8 cellular contexts compared by ENCODE assay signal in the genomic region with DNA sequence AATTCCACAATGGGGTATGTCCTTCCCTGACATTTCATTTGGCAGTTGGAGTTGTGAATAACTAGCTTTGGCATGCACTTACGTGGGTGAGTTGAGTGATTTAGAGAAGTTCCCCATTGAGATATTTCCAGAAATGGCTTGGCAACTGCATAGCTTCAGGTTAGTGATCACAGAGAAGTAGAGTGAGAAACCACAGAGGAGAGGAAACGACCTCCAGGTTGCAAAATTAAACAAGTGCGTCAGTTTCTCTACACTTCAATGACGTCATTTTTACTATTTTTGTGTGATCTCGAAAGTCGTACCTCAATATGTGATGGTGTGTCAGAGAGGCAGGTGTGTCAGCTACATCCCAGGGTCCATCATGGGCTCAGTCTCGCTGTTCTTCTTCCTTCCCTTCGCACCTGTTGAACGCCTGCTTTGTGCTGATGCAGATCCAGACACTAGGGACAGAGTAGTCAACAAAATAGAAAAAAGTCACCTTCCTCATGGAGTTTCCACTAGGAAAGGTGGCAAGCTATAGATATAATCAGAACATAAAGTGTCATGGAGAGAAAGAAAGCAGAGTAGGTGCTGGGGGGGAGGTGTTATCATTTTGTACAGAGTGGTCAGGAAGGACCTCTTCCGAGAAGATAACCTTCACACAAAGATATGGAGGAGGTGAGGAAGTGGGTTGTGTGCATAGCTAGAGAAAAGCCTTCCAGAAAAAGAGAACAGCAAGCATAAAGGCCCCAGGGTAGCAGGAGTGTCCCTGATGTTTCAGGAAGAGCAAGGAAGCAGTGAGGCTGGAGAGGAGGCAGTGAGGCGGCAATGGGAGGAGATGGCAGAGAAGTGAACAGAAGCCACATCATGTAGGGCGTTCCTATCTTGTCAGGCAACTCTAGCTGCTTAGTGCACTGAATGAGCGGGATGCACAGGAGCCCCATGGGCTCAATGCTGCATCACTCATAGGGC.
DNase-seq lines count a peak whose midpoint lies in the region; ATAC-seq and TF ChIP-seq lines count a peak whose summit lies in the region.

No MANE protein-coding gene starts in this region.

- ATAC-seq in GM18502 (IDR thresholded peaks at IDR 0.05; ENCODE audit: poor library complexity, unreplicated experiment) (peak; percentile 91), GM21619 (IDR thresholded peaks at IDR 0.05; ENCODE audit: unreplicated experiment) (peak; percentile 83)

- H3K9me3 ChIP-seq in Loucy (ENCODE audit: insufficient read depth, low read depth, low read length): no peaks in the 10 kb centered on the region

- H2AFZ ChIP-seq in Loucy (ENCODE audit: low read length): no peak overlapping the region

- H3K36me3 ChIP-seq in Loucy (ENCODE audit: insufficient read depth, low read length): peaks cover 73% of the 10 kb centered on the region

- peak; percentile 27 for TF ChIP-seq POLR2A in erythroblast (IDR thresholded peaks at IDR 0.05; ENCODE audit: low read length)

- peaks cover 97% of the 10 kb centered on the region for H3K79me2 ChIP-seq in Loucy (ENCODE audit: insufficient read depth, low read length)

- peaks cover 65% of the 10 kb centered on the region for H4K20me1 ChIP-seq in Loucy (ENCODE audit: insufficient read depth, low read length, poor library complexity, severe bottlenecking)

- peak overlapping the region; percentile 93 for H3K4me2 ChIP-seq in Loucy (ENCODE audit: low read depth, low read length, poor library complexity, severe bottlenecking)

- H3F3A ChIP-seq in Loucy (ENCODE audit: low read depth): 0 out of 2 replicates have a peak, but pooled peaks cover 3% of the 10 kb centered on the region

- peak overlapping the region; percentile 70 for H3K9ac ChIP-seq in Loucy (ENCODE audit: low read depth, low read length, poor library complexity, severe bottlenecking)

- no peaks in the 10 kb centered on the region for H3K9me2 ChIP-seq in Loucy (replicated peaks; ENCODE audit: low read depth, low read length)

- peaks cover 78% of the 10 kb centered on the region for H3K4me1 ChIP-seq in Loucy (ENCODE audit: insufficient read depth, low read length, poor library complexity, severe bottlenecking)

- no peak for TF ChIP-seq CTCF in Loucy (conservative IDR thresholded peaks at IDR 0.05; ENCODE audit: low read length)

- H3K27me3 ChIP-seq in Loucy (ENCODE audit: insufficient read depth, low read length, poor library complexity, severe bottlenecking): no peaks in the 10 kb centered on the region

- DNase-seq in erythroblast (lab: John Stamatoyannopoulos, UW): peak; percentile 32 to 77
- no peak for DNase-seq in stimulated activated naive CD4-positive, alpha-beta T cell (lab: John Stamatoyannopoulos, UW)
- no peak for DNase-seq in NCI-H510A treated with DMSO at 0.1 percent for 48 hours (lab: John Stamatoyannopoulos, UW)
- no peak for DNase-seq in ecto neural progenitor cell (ENCODE audit: low spot score)
- no peak for DNase-seq in NCI-H1092 (lab: John Stamatoyannopoulos, UW)

- H3K4me3 ChIP-seq in Loucy (ENCODE audit: low read length, poor library complexity, severe bottlenecking): peak overlapping the region; percentile 72

Comparison
In these comparisons a context has a peak if more than half of its experiments do, and no peak if none do; other contexts are left out.
1. DNase-seq: peak in erythroblast (2 of 2); none in stimulated activated naive CD4-positive, alpha-beta T cell (0 of 6), NCI-H510A treated with DMSO at 0.1 percent for 48 hours (single experiment), ecto neural progenitor cell (single experiment) and NCI-H1092 (single experiment).